In genomic region chr1:32791881-32792280, GRCh38 we compare ENCODE assay signal across 1 cellular context.
TF ChIP-seq lines count a peak whose summit lies in the region.

No MANE protein-coding gene starts in this region.

TF ChIP-seq in HCT116, 20 proteins besides CTCF, POLR2A, EP300 and RAD21 (continued from another document):
- TF ChIP-seq, protein P1, sequence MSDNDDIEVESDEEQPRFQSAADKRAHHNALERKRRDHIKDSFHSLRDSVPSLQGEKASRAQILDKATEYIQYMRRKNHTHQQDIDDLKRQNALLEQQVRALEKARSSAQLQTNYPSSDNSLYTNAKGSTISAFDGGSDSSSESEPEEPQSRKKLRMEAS (IDR thresholded peaks at IDR 0.05), result no peak
- no peak for TF ChIP-seq SP1 (IDR thresholded peaks at IDR 0.05; ENCODE audit: low read depth)
- no peak for TF ChIP-seq ELF1 (IDR thresholded peaks at IDR 0.05; ENCODE audit: borderline replicate concordance, low read depth)
- TF ChIP-seq SIN3A (IDR thresholded peaks at IDR 0.05; ENCODE audit: low read depth), result no peak
- no peak for TF ChIP-seq YY1 (IDR thresholded peaks at IDR 0.05; ENCODE audit: extremely low read depth, insufficient replicate concordance, low read depth, low read length)
- TF ChIP-seq JUND (IDR thresholded peaks at IDR 0.05), result no peak
- no peak for TF ChIP-seq ZNF274 (IDR thresholded peaks at IDR 0.05; ENCODE audit: low read depth, low read length)
- TF ChIP-seq FOSL1 (IDR thresholded peaks at IDR 0.05; ENCODE audit: low read depth), result no peak
- no peak for TF ChIP-seq SRF (IDR thresholded peaks at IDR 0.05; ENCODE audit: low read depth)
- TF ChIP-seq ZBTB33 (IDR thresholded peaks at IDR 0.05; ENCODE audit: extremely low read depth, insufficient replicate concordance, low read length), result no peak
- no peak for TF ChIP-seq ZFX (IDR thresholded peaks at IDR 0.05)
- TF ChIP-seq TCF7L2 (IDR thresholded peaks at IDR 0.05; ENCODE audit: borderline replicate concordance, extremely low read depth, insufficient read depth, insufficient read length), result no peak
- TF ChIP-seq, protein P2, sequence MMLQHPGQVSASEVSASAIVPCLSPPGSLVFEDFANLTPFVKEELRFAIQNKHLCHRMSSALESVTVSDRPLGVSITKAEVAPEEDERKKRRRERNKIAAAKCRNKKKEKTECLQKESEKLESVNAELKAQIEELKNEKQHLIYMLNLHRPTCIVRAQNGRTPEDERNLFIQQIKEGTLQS (IDR thresholded peaks at IDR 0.05), result no peak
